ENCODE assay signal across 23 cellular contexts in genomic region chr5:109045710-109046109, GRCh38.
"Had no signal": no experiment of that assay in that cellular context is flagged by ENCODE, and none has a peak within 500 bp of the region (broad histone marks: within the 10 kb centered on the region; RNA-seq: fewer than 3 reads in every experiment).

No MANE protein-coding gene starts in this region.

- H3K27ac Mint-ChIP-seq: activated CD4-positive, alpha-beta T cell treated with anti-CD3 and anti-CD28 coated beads, Interleukin-2, amount 10 ng/mL, durations not matched to agents 24 days and 14 days; activated CD8-positive, alpha-beta memory T cell treated with anti-CD3 and anti-CD28 coated beads, Interleukin-2, amount 10 ng/mL, durations not matched to agents 7 days and 5 days; activated CD8-positive, alpha-beta T cell treated with anti-CD3 and anti-CD28 coated beads for 36 hours; activated naive CD4-positive, alpha-beta T cell treated with anti-CD3 and anti-CD28 coated beads, Interleukin-2, amount 50 U/mL, for 24 hours; activated T-helper 1 cell treated with anti-CD3 and anti-CD28 coated beads, Interleukin-12 subunit alpha, Interleukin-12 subunit beta, Interleukin-2, Interleukin-4 antibody, amounts not matched to agents 30 ng/mL and 10 ng/mL and 1 ng/mL, durations not matched to agents 14 hours and 24 hours and 36 hours; endodermal cell; natural killer cell treated with Interleukin-12 subunit alpha and Interleukin-12 subunit beta and Interleukin-15 and Interleukin-18, amount 100 ng/mL, for 72 hours; stimulated activated naive CD8-positive, alpha-beta T cell treated with anti-CD3 and anti-CD28 coated beads, Interleukin-15, Interleukin-2, amounts not matched to agents 100 ng/mL and 50 ng/mL, for 24 hours had no signal

- H3K36me3 ChIP-seq: left ventricle myocardium inferior, ovary, prostate gland, right atrium auricular region, uterus had no signal

- H3K4me1 Mint-ChIP-seq: activated CD4-positive, alpha-beta T cell treated with anti-CD3 and anti-CD28 coated beads, Interleukin-2, amount 10 ng/mL, durations not matched to agents 24 days and 14 days; activated CD8-positive, alpha-beta memory T cell treated with anti-CD3 and anti-CD28 coated beads, Interleukin-2, amount 10 ng/mL, durations not matched to agents 7 days and 5 days; activated naive CD4-positive, alpha-beta T cell treated with anti-CD3 and anti-CD28 coated beads, Interleukin-2, amount 50 U/mL, for 24 hours; endodermal cell had no signal

- DNase-seq: activated CD4-positive, alpha-beta T cell treated with anti-CD3 and anti-CD28 coated beads, Interleukin-2, amount 10 ng/mL, durations not matched to agents 24 days and 14 days; activated CD8-positive, alpha-beta memory T cell treated with anti-CD3 and anti-CD28 coated beads, Interleukin-2, amount 10 ng/mL, durations not matched to agents 7 days and 5 days; activated CD8-positive, alpha-beta T cell treated with anti-CD3 and anti-CD28 coated beads for 36 hours; activated gamma-delta T cell treated with Interleukin-2 at 50 U/mL for 16 hours; cerebellar nuclear complex; cortex of kidney; endodermal cell; foreskin melanocyte; hippocampal formation; left ventricle myocardium inferior; mammary epithelial cell; ovary; stimulated activated CD4-positive, alpha-beta T cell treated with anti-CD3 and anti-CD28 coated beads, Interleukin-12 subunit alpha, Interleukin-12 subunit beta, amount 100 ng/mL, for 4 hours; trophoblast cell; uterus had no signal

- H3K9me3 Mint-ChIP-seq: activated CD4-positive, alpha-beta T cell treated with anti-CD3 and anti-CD28 coated beads, Interleukin-2, amount 10 ng/mL, durations not matched to agents 24 days and 14 days; activated CD8-positive, alpha-beta T cell treated with anti-CD3 and anti-CD28 coated beads for 36 hours; activated naive CD4-positive, alpha-beta T cell treated with anti-CD3 and anti-CD28 coated beads, Interleukin-2, amount 50 U/mL, for 24 hours; activated T-helper 1 cell treated with anti-CD3 and anti-CD28 coated beads, Interleukin-12 subunit alpha, Interleukin-12 subunit beta, Interleukin-2, Interleukin-4 antibody, amounts not matched to agents 30 ng/mL and 10 ng/mL and 1 ng/mL, durations not matched to agents 14 hours and 24 hours and 36 hours; endodermal cell; natural killer cell treated with Interleukin-12 subunit alpha and Interleukin-12 subunit beta and Interleukin-15 and Interleukin-18, amount 100 ng/mL, for 72 hours; stimulated activated naive CD8-positive, alpha-beta T cell treated with anti-CD3 and anti-CD28 coated beads, Interleukin-15, Interleukin-2, amounts not matched to agents 100 ng/mL and 50 ng/mL, for 24 hours had no signal

- H3K27me3 Mint-ChIP-seq: activated CD4-positive, alpha-beta T cell treated with anti-CD3 and anti-CD28 coated beads, Interleukin-2, amount 10 ng/mL, durations not matched to agents 24 days and 14 days; activated CD8-positive, alpha-beta memory T cell treated with anti-CD3 and anti-CD28 coated beads, Interleukin-2, amount 10 ng/mL, durations not matched to agents 7 days and 5 days; activated CD8-positive, alpha-beta T cell treated with anti-CD3 and anti-CD28 coated beads for 36 hours; activated naive CD4-positive, alpha-beta T cell treated with anti-CD3 and anti-CD28 coated beads, Interleukin-2, amount 50 U/mL, for 24 hours; natural killer cell treated with Interleukin-12 subunit alpha and Interleukin-12 subunit beta and Interleukin-15 and Interleukin-18, amount 100 ng/mL, for 72 hours; stimulated activated naive CD8-positive, alpha-beta T cell treated with anti-CD3 and anti-CD28 coated beads, Interleukin-15, Interleukin-2, amounts not matched to agents 100 ng/mL and 50 ng/mL, for 24 hours had no signal

- H3K36me3 Mint-ChIP-seq: activated CD8-positive, alpha-beta memory T cell treated with anti-CD3 and anti-CD28 coated beads, Interleukin-2, amount 10 ng/mL, durations not matched to agents 7 days and 5 days; natural killer cell treated with Interleukin-12 subunit alpha and Interleukin-12 subunit beta and Interleukin-15 and Interleukin-18, amount 100 ng/mL, for 72 hours had no signal

- H3K27ac ChIP-seq: left ventricle myocardium inferior, ovary, prostate gland, right atrium auricular region, uterus, VCaP had no signal

- H3K4me3 ChIP-seq: left ventricle myocardium inferior, ovary, prostate gland, right atrium auricular region, uterus had no signal

- H3K4me1 ChIP-seq: left ventricle myocardium inferior, prostate gland, right atrium auricular region, uterus had no signal

- H3K9me3 ChIP-seq: left ventricle myocardium inferior, ovary, prostate gland, right atrium auricular region, uterus had no signal

- ATAC-seq: activated CD4-positive, CD25-positive, alpha-beta regulatory T cell treated with anti-CD3 and anti-CD28 coated beads, Interleukin-2, amount 50 U/mL, for 24 hours; activated CD8-positive, alpha-beta memory T cell treated with anti-CD3 and anti-CD28 coated beads, Interleukin-2, amount 10 ng/mL, durations not matched to agents 7 days and 5 days; activated CD8-positive, alpha-beta T cell treated with anti-CD3 and anti-CD28 coated beads for 36 hours; natural killer cell treated with Interleukin-12 subunit alpha and Interleukin-12 subunit beta and Interleukin-15 and Interleukin-18, amount 100 ng/mL, for 72 hours had no signal

- H3K4me3 Mint-ChIP-seq: activated CD4-positive, alpha-beta T cell treated with anti-CD3 and anti-CD28 coated beads, Interleukin-2, amount 10 ng/mL, durations not matched to agents 24 days and 14 days; activated CD8-positive, alpha-beta memory T cell treated with anti-CD3 and anti-CD28 coated beads, Interleukin-2, amount 10 ng/mL, durations not matched to agents 7 days and 5 days; activated CD8-positive, alpha-beta T cell treated with anti-CD3 and anti-CD28 coated beads for 36 hours; activated naive CD4-positive, alpha-beta T cell treated with anti-CD3 and anti-CD28 coated beads, Interleukin-2, amount 50 U/mL, for 24 hours; activated T-helper 1 cell treated with anti-CD3 and anti-CD28 coated beads, Interleukin-12 subunit alpha, Interleukin-12 subunit beta, Interleukin-2, Interleukin-4 antibody, amounts not matched to agents 30 ng/mL and 10 ng/mL and 1 ng/mL, durations not matched to agents 14 hours and 24 hours and 36 hours; endodermal cell; natural killer cell treated with Interleukin-12 subunit alpha and Interleukin-12 subunit beta and Interleukin-15 and Interleukin-18, amount 100 ng/mL, for 72 hours; stimulated activated naive CD8-positive, alpha-beta T cell treated with anti-CD3 and anti-CD28 coated beads, Interleukin-15, Interleukin-2, amounts not matched to agents 100 ng/mL and 50 ng/mL, for 24 hours had no signal

- H3K27me3 ChIP-seq: ovary, right atrium auricular region, uterus had no signal
